Comparison of ENCODE assay signal across 24 cellular contexts in the genomic region with DNA sequence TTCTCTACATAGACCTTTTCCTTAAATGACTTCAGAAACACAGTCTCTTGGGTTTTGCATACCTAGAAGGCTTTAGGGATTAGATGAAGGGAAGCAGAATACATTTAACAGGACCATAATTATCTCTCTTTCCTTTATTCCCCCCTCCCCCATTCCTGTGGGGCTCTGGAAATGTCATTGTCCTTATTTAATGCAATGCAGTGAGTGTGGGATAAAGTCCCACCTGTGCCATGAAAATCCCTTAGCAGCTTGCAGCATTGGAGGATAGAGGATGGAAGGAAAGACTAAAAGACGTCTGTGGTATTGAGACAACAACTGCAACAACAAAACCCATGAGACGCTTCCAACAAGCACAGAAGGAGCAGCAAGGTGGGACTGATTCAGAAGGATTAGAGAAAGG.
"Had no signal": no experiment of that assay in that cellular context is flagged by ENCODE, and none has a peak within 500 bp of the region (broad histone marks: within the 10 kb centered on the region; RNA-seq: fewer than 3 reads in every experiment).

No MANE protein-coding gene starts in this region.

- H3K27ac ChIP-seq: brain microvascular endothelial cell, coronary artery, dorsolateral prefrontal cortex had no signal

- H3K36me3 ChIP-seq: brain microvascular endothelial cell had no signal

- FAIRE-seq: astrocyte, bronchial epithelial cell, frontal cortex had no signal

- H3K27me3 ChIP-seq: brain microvascular endothelial cell had no signal

- DNase-seq: activated CD4-positive, alpha-beta T cell treated with anti-CD3 and anti-CD28 coated beads for 1 hour; activated CD4-positive, alpha-beta T cell treated with anti-CD3 and anti-CD28 coated beads for 4 hours; activated CD4-positive, alpha-beta T cell treated with anti-CD3 and anti-CD28 coated beads, Interleukin-2, amount 10 ng/mL, durations not matched to agents 7 days and 5 days; activated CD4-positive, alpha-beta T cell treated with anti-CD3 and anti-CD28 coated beads, Interleukin-2, amount 50 U/mL, for 4 hours; activated CD8-positive, alpha-beta memory T cell treated with anti-CD3 and anti-CD28 coated beads for 24 hours; activated CD8-positive, alpha-beta T cell treated with anti-CD3 and anti-CD28 coated beads for 36 hours; activated effector memory CD4-positive, alpha-beta T cell treated with Interleukin-2 at 50 U/mL for 16 hours; activated gamma-delta T cell treated with Interleukin-2 at 50 U/mL for 16 hours; activated naive CD4-positive, alpha-beta T cell treated with anti-CD3 and anti-CD28 coated beads, Interleukin-2, amount 50 U/mL, for 16 hours; activated naive CD4-positive, alpha-beta T cell treated with Interleukin-2 at 50 U/mL for 16 hours; activated T-cell treated with anti-CD3 and anti-CD28 coated beads, Interleukin-2, amount 50 U/mL, for 4 hours; amniotic stem cell; anterior cingulate cortex; brain microvascular endothelial cell; dorsolateral prefrontal cortex; effector memory CD4-positive, alpha-beta T cell; endodermal cell; foreskin fibroblast; head of caudate nucleus; T-helper 2 cell had no signal

- H3K4me3 ChIP-seq: coronary artery, dorsolateral prefrontal cortex had no signal
